Comparison of ENCODE assay signal across 19 cellular contexts in genomic region chr13:76703621-76704020, GRCh38.
DNase-seq lines count a peak whose midpoint lies in the region; ATAC-seq lines count a peak whose summit lies in the region.
"Had no signal": no experiment of that assay in that cellular context is flagged by ENCODE, and none has a peak within 500 bp of the region (broad histone marks: within the 10 kb centered on the region; RNA-seq: fewer than 3 reads in every experiment).

No MANE protein-coding gene starts in this region.

- no peak overlapping the region for H3K56ac ChIP-seq in mesendoderm (ENCODE audit: low read length)

- H4K91ac ChIP-seq in mesenchymal stem cell (ENCODE audit: low read length) = no peak overlapping the region

- H2AFZ ChIP-seq in mesenchymal stem cell (ENCODE audit: low read depth, low read length) = no peak overlapping the region
- H2AFZ ChIP-seq: GM23248 had no signal

- H2BK15ac ChIP-seq in mesenchymal stem cell (ENCODE audit: low read depth, poor library complexity, severe bottlenecking) (no peak overlapping the region), mesendoderm (replicated peaks; ENCODE audit: low read depth) (no peak overlapping the region)

- no peak overlapping the region for H3K23ac ChIP-seq in mesenchymal stem cell (ENCODE audit: low read length in 2 of 2)
- H3K23ac ChIP-seq in mesendoderm (ENCODE audit: low read length) = no peak overlapping the region

- H2BK120ac ChIP-seq in mesenchymal stem cell (ENCODE audit: low read depth, low read length) (no peak overlapping the region), mesendoderm (ENCODE audit: low read depth, low read length) (no peak overlapping the region)

- H2BK5ac ChIP-seq in mesenchymal stem cell (ENCODE audit: low read depth, low read length, poor library complexity, severe bottlenecking) = no peak overlapping the region
- no peak overlapping the region for H2BK5ac ChIP-seq in mesendoderm (ENCODE audit: low read length)

- H3K27ac ChIP-seq in mesenchymal stem cell (ENCODE audit: low read length, poor library complexity, severe bottlenecking) (no peak overlapping the region), mesendoderm (ENCODE audit: low read depth, low read length) (no peak overlapping the region)
- H3K27ac ChIP-seq: 22Rv1, A549, C4-2B, GM23248, HL-60 had no signal

- H3K9ac ChIP-seq in mesenchymal stem cell (ENCODE audit: low read length) (no peak overlapping the region), mesendoderm (ENCODE audit: low read length) (no peak overlapping the region)
- H3K9ac ChIP-seq: GM23248 had no signal

- H3K27me3 ChIP-seq in mesenchymal stem cell (ENCODE audit: control insufficient read depth in 1 of 2, insufficient read depth in 1 of 2, low read length in 2 of 2) = no peaks in the 10 kb centered on the region
- no peaks in the 10 kb centered on the region for H3K27me3 ChIP-seq in mesendoderm (ENCODE audit: insufficient read depth, low read length, poor library complexity)

- ATAC-seq in GM19463 (IDR thresholded peaks at IDR 0.05; ENCODE audit: unreplicated experiment) = no peak
- ATAC-seq: A549, GM12878, K562 had no signal

- WGBS in mesenchymal stem cell = 24% methylated on average over 1 of the region's 2 CpGs
- WGBS in mesendoderm (ENCODE audit: extremely low coverage, insufficient coverage, low lambda C conversion rate) = no CpG with 5 or more reads among the region's 2 CpGs

- H3K9me3 ChIP-seq in mesenchymal stem cell (ENCODE audit: control insufficient read depth, low read length) = no peaks in the 10 kb centered on the region
- H3K9me3 ChIP-seq: A549, HAP-1 had no signal

- H3K4ac ChIP-seq in mesenchymal stem cell (ENCODE audit: low read depth in 1 of 2, low read length in 2 of 2) (no peak overlapping the region), mesendoderm (ENCODE audit: low read depth, low read length) (no peak overlapping the region)

- H3K4me2 ChIP-seq in mesenchymal stem cell (ENCODE audit: low read length, poor library complexity, severe bottlenecking) = no peak overlapping the region
- H3K4me2 ChIP-seq in mesendoderm (ENCODE audit: low read length) = no peak overlapping the region
- H3K4me2 ChIP-seq: A549 had no signal

- no peak overlapping the region for H3K14ac ChIP-seq in mesenchymal stem cell (ENCODE audit: low read length in 2 of 2)

- no peak overlapping the region for H2AK5ac ChIP-seq in mesenchymal stem cell (ENCODE audit: low read length, severe bottlenecking)
- no peak overlapping the region for H2AK5ac ChIP-seq in mesendoderm (ENCODE audit: low read length)

- H3K36me3 ChIP-seq in mesenchymal stem cell (ENCODE audit: control insufficient read depth in 1 of 2, insufficient read depth in 2 of 2, low read depth in 1 of 2, low read length in 2 of 2) (no peaks in the 10 kb centered on the region), mesendoderm (ENCODE audit: control insufficient read depth, insufficient read depth, low read length) (no peaks in the 10 kb centered on the region)
- H3K36me3 ChIP-seq: HAP-1 had no signal

- H3K4me3 ChIP-seq in mesenchymal stem cell (ENCODE audit: insufficient read depth in 1 of 2, low read depth in 1 of 2, low read length in 2 of 2) = no peak overlapping the region
- no peak overlapping the region for H3K4me3 ChIP-seq in mesendoderm (ENCODE audit: low read length)
- H3K4me3 ChIP-seq: A549, GM12878, GM23248, HAP-1, K562 had no signal

- no peak overlapping the region for H4K5ac ChIP-seq in mesendoderm (ENCODE audit: low read length)

- H3K4me1 ChIP-seq in mesenchymal stem cell (ENCODE audit: control insufficient read depth, insufficient read depth, low read depth, low read length) (no peaks in the 10 kb centered on the region), mesendoderm (ENCODE audit: control insufficient read depth, low read depth, low read length) (no peaks in the 10 kb centered on the region)
- H3K4me1 ChIP-seq: A549, HAP-1 had no signal

- H4K8ac ChIP-seq in mesenchymal stem cell (ENCODE audit: low read length) (no peak overlapping the region), mesendoderm (ENCODE audit: low read depth, low read length) (no peak overlapping the region)

- H3K18ac ChIP-seq in mesenchymal stem cell (ENCODE audit: low read depth in 1 of 2, low read length in 2 of 2) (no peak overlapping the region), mesendoderm (ENCODE audit: low read length) (no peak overlapping the region)

- H3K79me1 ChIP-seq in mesenchymal stem cell (replicated peaks; ENCODE audit: low read length, poor library complexity, severe bottlenecking) (no peaks in the 10 kb centered on the region), mesendoderm (ENCODE audit: low read length) (no peaks in the 10 kb centered on the region)

- H3K79me2 ChIP-seq in mesendoderm (ENCODE audit: control insufficient read depth, insufficient read depth, low read length) = no peaks in the 10 kb centered on the region

- peak; percentile 3 for DNase-seq in NCI-H748 (lab: John Stamatoyannopoulos, UW; ENCODE audit: unreplicated experiment)
- DNase-seq in NCI-H748 treated with DMSO at 0.1 percent for 48 hours (lab: John Stamatoyannopoulos, UW) = no peak
- DNase-seq in NCI-H146 treated with DMSO at 0.1 percent for 48 hours (lab: John Stamatoyannopoulos, UW; ENCODE audit: unreplicated experiment) = peak; percentile 24
- peak; percentile 19 for DNase-seq in mesenchymal stem cell
- no peak for DNase-seq in stimulated activated CD4-positive, alpha-beta T cell treated with anti-CD3 and anti-CD28 coated beads, Interleukin-1b, Interleukin-23, amount 100 ng/mL, for 48 hours
- DNase-seq in mesendoderm = no peak
- DNase-seq: AML-193; CD4-positive, alpha-beta T cell; DMS153; DMS79 treated with DMSO at 0.1 percent for 48 hours; GM23248 had no signal

- no peak overlapping the region for H2BK12ac ChIP-seq in mesenchymal stem cell (ENCODE audit: low read length in 2 of 2)

Comparison
In these comparisons a context has a peak if more than half of its experiments do, and no peak if none do; other contexts are left out.
1. DNase-seq: peak in NCI-H748 (single experiment), NCI-H146 treated with DMSO at 0.1 percent for 48 hours (single experiment) and mesenchymal stem cell (single experiment); none in NCI-H748 treated with DMSO at 0.1 percent for 48 hours (single experiment), stimulated activated CD4-positive, alpha-beta T cell treated with anti-CD3 and anti-CD28 coated beads, Interleukin-1b, Interleukin-23, amount 100 ng/mL, for 48 hours (single experiment) and mesendoderm (single experiment).